15 cellular contexts compared by ENCODE assay signal in the genomic region with DNA sequence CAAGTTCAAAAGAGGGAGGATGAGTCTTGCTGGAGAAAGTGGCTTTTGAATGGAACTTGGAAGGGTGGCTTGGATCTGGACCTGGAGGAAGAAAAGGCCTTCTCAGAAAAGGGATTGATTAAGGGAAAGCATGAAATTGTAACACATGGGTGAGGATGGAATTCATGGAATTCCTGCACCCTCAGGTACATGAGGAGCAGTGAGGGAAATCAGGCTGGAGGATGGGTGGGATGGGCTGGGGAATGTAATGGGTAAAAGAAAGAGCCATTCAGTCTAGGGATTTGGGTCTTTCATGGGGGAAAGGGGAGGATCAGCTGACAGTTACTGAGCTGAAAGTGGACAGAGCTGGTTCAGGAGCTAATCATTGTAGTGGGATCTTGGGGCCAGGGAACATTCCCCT. TPM values are rescaled to one million over a fixed set of nuclear protein-coding genes. Genes with fewer than 3 reads are reported as not detected.
"Had no signal": no experiment of that assay in that cellular context is flagged by ENCODE, and none has a peak within 500 bp of the region (broad histone marks: within the 10 kb centered on the region; RNA-seq: fewer than 3 reads in every experiment).

No MANE protein-coding gene starts in this region.

- H3K9me3 ChIP-seq: gastrocnemius medialis, heart right ventricle, left lung, ovary, thyroid gland had no signal

- H3K27ac Mint-ChIP-seq: endodermal cell; stimulated activated naive B cell treated with anti-CD40 and anti-IgM and Interleukin-4, amounts not matched to agents 10 μg/mL and 1 μg/mL and 100 μg/mL, for 72 hours had no signal

- H3K36me3 ChIP-seq: gastrocnemius medialis, heart right ventricle, left lung, ovary, thyroid gland had no signal

- H3K27ac ChIP-seq: dorsolateral prefrontal cortex, left lung had no signal

- H3K9me3 Mint-ChIP-seq: endodermal cell; stimulated activated naive B cell treated with anti-CD40 and anti-IgM and Interleukin-4, amounts not matched to agents 10 μg/mL and 1 μg/mL and 100 μg/mL, for 72 hours had no signal

- H3K4me1 Mint-ChIP-seq: stimulated activated naive B cell treated with anti-CD40 and anti-IgM and Interleukin-4, amounts not matched to agents 10 μg/mL and 1 μg/mL and 100 μg/mL, for 72 hours had no signal

- ATAC-seq: gastrocnemius medialis; heart right ventricle; stimulated activated naive B cell treated with anti-CD40 and anti-IgM and Interleukin-4, amounts not matched to agents 10 μg/mL and 1 μg/mL and 100 μg/mL, for 72 hours had no signal

- H3K4me1 ChIP-seq: gastrocnemius medialis had no signal

- H3K4me3 Mint-ChIP-seq: endodermal cell; stimulated activated naive B cell treated with anti-CD40 and anti-IgM and Interleukin-4, amounts not matched to agents 10 μg/mL and 1 μg/mL and 100 μg/mL, for 72 hours had no signal

- FAIRE-seq: astrocyte, islet of Langerhans had no signal

- H3K27me3 ChIP-seq: dorsolateral prefrontal cortex, gastrocnemius medialis, heart right ventricle, left lung, ovary, thyroid gland had no signal

- H3K4me3 ChIP-seq: dorsolateral prefrontal cortex, gastrocnemius medialis, heart right ventricle, left lung, ovary, thyroid gland had no signal

- DNase-seq: activated CD4-positive, alpha-beta T cell treated with anti-CD3 and anti-CD28 coated beads, Interleukin-2, amount 50 U/mL, for 48 hours; activated naive CD4-positive, alpha-beta T cell treated with anti-CD3 and anti-CD28 coated beads, Interleukin-2, amount 50 U/mL, for 16 hours; erythroblast; gastrocnemius medialis; heart right ventricle; left lung; mammary epithelial cell; stimulated activated CD4-positive, alpha-beta T cell treated with anti-CD3 and anti-CD28 coated beads, Interleukin-4, amount 100 ng/mL, for 1 hour; stimulated activated naive B cell treated with anti-CD40 and anti-IgM and Interleukin-4, amounts not matched to agents 10 μg/mL and 1 μg/mL and 100 μg/mL, for 72 hours had no signal

- H3K27me3 Mint-ChIP-seq: stimulated activated naive B cell treated with anti-CD40 and anti-IgM and Interleukin-4, amounts not matched to agents 10 μg/mL and 1 μg/mL and 100 μg/mL, for 72 hours had no signal

RNA-seq across cellular contexts. Expression of a gene that starts 51.2 kb away (rescaled TPM):
- polyA plus RNA-seq: mammary epithelial cell had no signal
